11 cellular contexts compared by ENCODE assay signal in genomic region chr1:183898001-183898396, GRCh38.
DNase-seq lines count a peak whose midpoint lies in the region; ATAC-seq and TF ChIP-seq lines count a peak whose summit lies in the region.
"Had no signal": no experiment of that assay in that cellular context is flagged by ENCODE, and none has a peak within 500 bp of the region (broad histone marks: within the 10 kb centered on the region; RNA-seq: fewer than 3 reads in every experiment).

No MANE protein-coding gene starts in this region.

- intact Hi-C loops in transverse colon (cut with DNase I; ENCODE audit: low total_unique reads), result no loop called here

- DNase-seq in NCI-H526 treated with DMSO at 0.1 percent for 48 hours (lab: John Stamatoyannopoulos, UW) (peak; percentile 86), transverse colon (no peak), NCI-H1105 treated with DMSO at 0.1 percent for 48 hours (lab: John Stamatoyannopoulos, UW) (no peak), GM10248 (ENCODE audit: extremely low spot score) (no peak), HEK293T (ENCODE audit: extremely low spot score) (no peak)
- DNase-seq: activated gamma-delta T cell treated with Interleukin-2 at 50 U/mL for 16 hours; naive thymus-derived CD4-positive, alpha-beta T cell; NCI-H510A treated with DMSO at 0.1 percent for 48 hours; SK-N-SH had no signal

- ATAC-seq in GM19438 (IDR thresholded peaks at IDR 0.05; ENCODE audit: low read depth, unreplicated experiment) (peak; percentile 29), HG02870 (IDR thresholded peaks at IDR 0.05; ENCODE audit: unreplicated experiment) (peak; percentile 15)
- ATAC-seq: naive thymus-derived CD4-positive, alpha-beta T cell had no signal

- in situ Hi-C loops in transverse colon (cut with MboI; ENCODE audit: low pct_ligation_motif_present in 1 of 4, low pct_unique_long_range_greater_than_20kb in 1 of 4, low sequenced_read_pairs in 3 of 4), result no loop called here

- H3K9me3 ChIP-seq in transverse colon, result no peaks in the 10 kb centered on the region
- H3K9me3 ChIP-seq: SK-N-SH had no signal

- H3K27ac ChIP-seq in transverse colon, result peak overlapping the region; percentile 2 to 38 (median 11)

- H3K27me3 ChIP-seq in transverse colon, result no peaks in the 10 kb centered on the region

- no peaks in the 10 kb centered on the region for H3K4me1 ChIP-seq in transverse colon

- H3K36me3 ChIP-seq in transverse colon, result no peaks in the 10 kb centered on the region

- TF ChIP-seq EP300 in transverse colon (IDR thresholded peaks at IDR 0.05; ENCODE audit: low read depth), result no peak

- POLR2A ChIA-PET in GM10248 (lab: Yijun Ruan, JAX) (interaction anchor here (1.0 kb wide), 1 partner anchor 13 kb away, joined by 4 read pairs; no protein-coding TSS in a partner anchor), HEK293T (lab: Yijun Ruan, JAX) (no interaction called here)

- TF ChIP-seq POLR2A in transverse colon (IDR thresholded peaks at IDR 0.05), result no peak

- WGBS in transverse colon (ENCODE audit: low coverage in 1 of 2), 2 donors, result 80% methylated on average over 2 of the region's 2 CpGs; no CpG with 5 or more reads in 1 of the 2 donors

- no peak for TF ChIP-seq CTCF in transverse colon (IDR thresholded peaks at IDR 0.05)
- no peak for TF ChIP-seq CTCF in GM10248 (IDR thresholded peaks at IDR 0.05; ENCODE audit: control extremely low read depth, extremely low read depth, low read depth, missing control alignments)

- no peak overlapping the region for H3K4me3 ChIP-seq in transverse colon

- CTCF ChIA-PET in GM10248 (lab: Yijun Ruan, JAX) (interaction anchor here (0.6 to 5.9 kb wide), 15 partner anchors 9 to 246 kb away, joined by 3 to 58 read pairs (median 5); no protein-coding TSS in a partner anchor), HEK293T (lab: Yijun Ruan, JAX) (no interaction called here)

TF ChIP-seq in HEK293T, 16 proteins besides CTCF, POLR2A, EP300 and RAD21:
- TF ChIP-seq FOXK2 (IDR thresholded peaks at IDR 0.05) (no peak), TARDBP (IDR thresholded peaks at IDR 0.05) (no peak), FOXM1 (IDR thresholded peaks at IDR 0.05; ENCODE audit: borderline replicate concordance) (no peak), L3MBTL2 (conservative IDR thresholded peaks at IDR 0.05) (no peak), CTBP1 (IDR thresholded peaks at IDR 0.05; ENCODE audit: borderline replicate concordance) (no peak), LEF1 (IDR thresholded peaks at IDR 0.05; ENCODE audit: borderline replicate concordance) (no peak), PKNOX1 (IDR thresholded peaks at IDR 0.05) (no peak), ZNF384 (IDR thresholded peaks at IDR 0.05) (no peak), HDGF (IDR thresholded peaks at IDR 0.05; ENCODE audit: borderline replicate concordance) (no peak), BHLHE40 (IDR thresholded peaks at IDR 0.05; ENCODE audit: borderline replicate concordance) (no peak), ELF4 (IDR thresholded peaks at IDR 0.05) (no peak), NFRKB (IDR thresholded peaks at IDR 0.05) (no peak), FOXA1 (IDR thresholded peaks at IDR 0.05) (no peak), ARNT (IDR thresholded peaks at IDR 0.05) (no peak), SP1 (IDR thresholded peaks at IDR 0.05) (no peak)
TF ChIP-seq in HEK293T: peak in this region for 0.
